Comparison of ENCODE assay signal across 8 cellular contexts in the genomic region with DNA sequence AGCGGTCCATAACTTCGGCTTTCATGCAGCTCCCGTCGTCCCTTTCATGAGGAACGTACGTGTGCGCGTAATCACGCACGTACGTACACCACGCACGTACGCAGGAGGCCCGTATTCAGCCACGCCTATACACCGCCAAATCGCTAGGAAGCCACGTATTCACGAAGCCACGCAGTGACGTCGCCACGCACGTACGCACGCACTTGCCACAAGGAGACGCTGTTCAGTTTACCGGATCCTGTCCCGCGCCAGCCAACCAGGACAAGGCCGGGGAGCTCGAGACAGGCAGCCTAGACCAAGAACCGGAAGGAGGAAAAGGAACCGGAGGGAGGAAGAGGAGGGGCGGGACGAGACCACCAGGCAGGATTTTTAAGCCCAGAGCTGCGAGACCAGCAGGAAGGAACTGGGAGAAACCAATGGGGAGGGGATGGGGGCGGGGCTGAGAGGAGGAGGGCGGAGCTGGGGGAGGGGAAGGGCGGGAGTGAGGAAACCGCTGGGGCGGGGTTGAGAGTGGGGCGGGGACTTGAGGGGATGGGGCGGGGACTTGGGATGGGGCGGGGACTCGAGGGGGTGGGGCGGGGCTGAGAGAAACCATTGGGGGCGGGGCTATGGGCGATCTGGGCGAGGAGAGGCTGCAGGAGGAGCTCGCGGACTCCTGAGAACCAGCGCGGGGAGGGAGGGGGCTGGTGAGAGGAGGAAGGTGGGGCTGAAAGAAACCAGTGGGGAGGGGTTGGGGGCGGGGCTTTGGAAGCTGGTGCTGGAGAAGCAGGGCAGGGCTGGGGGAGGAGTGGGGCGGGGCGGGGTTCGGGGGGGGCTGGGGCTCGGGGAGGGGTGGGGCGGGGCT. TPM values are rescaled to one million over a fixed set of nuclear protein-coding genes. Genes with fewer than 3 reads are reported as not detected.
DNase-seq lines count a peak whose midpoint lies in the region; ATAC-seq, FAIRE-seq and TF ChIP-seq lines count a peak whose summit lies in the region.

Gene EOLA2, minus strand, starts transcription at position 65 of the 844 bp plus-strand sequence. CDS start 4,617 bp downstream, outside the sequence.

- no peaks in the 10 kb centered on the region for H3K27me3 Mint-ChIP-seq in chondrocyte (ENCODE audit: low read depth)

- FAIRE-seq in keratinocyte (lab: Jason Lieb, UNC) = peak; percentile 79

- peak within 1 kb of the TSS; percentile 72 for H3K4me3 Mint-ChIP-seq in chondrocyte (ENCODE audit: unreplicated experiment)

- DNase-seq in Ammon's horn (ENCODE audit: low spot score) (peak; percentile 99), NCI-H510A treated with DMSO at 0.1 percent for 48 hours (lab: John Stamatoyannopoulos, UW) (peak; percentile 83), chondrocyte (ENCODE audit: low spot score) (peak; percentile 96), keratinocyte (ENCODE audit: low read depth, low spot score) (peak; percentile 92)
- peak; percentile 77 to 81 for DNase-seq in activated CD4-positive, alpha-beta T cell treated with anti-CD3 and anti-CD28 coated beads for 24 hours (ENCODE audit: low read depth in 2 of 2)
- DNase-seq in stimulated activated CD4-positive, alpha-beta T cell treated with anti-CD3 and anti-CD28 coated beads, Interleukin-15, amount 100 ng/mL, for 1 hour (ENCODE audit: low read depth in 1 of 2, low spot score in 1 of 2) = peak; percentile 78 to 80

- no peaks in the 10 kb centered on the region for H3K27me3 ChIP-seq in keratinocyte (ENCODE audit: control insufficient read depth, extremely low read depth, insufficient read depth, low read length)

- H3K4me1 ChIP-seq in keratinocyte (ENCODE audit: control insufficient read depth, extremely low read depth, insufficient read depth, low read length) = no peaks in the 10 kb centered on the region

- dilution Hi-C loops in keratinocyte (cut with MboI; ENCODE audit: extremely low pct_ligation_motif_present, low sequenced_read_pairs) = no loop called here

- H3K9me3 Mint-ChIP-seq in chondrocyte (ENCODE audit: low read depth) = no peaks in the 10 kb centered on the region

- peaks cover 0 to 2% of the 10 kb centered on the region in 2 experiments for H3K36me3 ChIP-seq in keratinocyte (ENCODE audit: control insufficient read depth in 2 of 2, extremely low read depth in 1 of 2, insufficient read depth in 2 of 2, low read length in 2 of 2)

- peak within 1 kb of the TSS; percentile 58 for H2AFZ ChIP-seq in keratinocyte (ENCODE audit: control insufficient read depth, low read length)

- peak within 1 kb of the TSS; percentile 99 for H3K27ac Mint-ChIP-seq in chondrocyte (ENCODE audit: unreplicated experiment)

- TF ChIP-seq POLR2A in GM19099 (IDR thresholded peaks at IDR 0.05; ENCODE audit: extremely low read depth, insufficient read length, low read depth) = peak; percentile 14

- H4K20me1 ChIP-seq in keratinocyte (ENCODE audit: control insufficient read depth, extremely low read depth, insufficient read depth, low read length) = no peaks in the 10 kb centered on the region

- H3K79me2 ChIP-seq in keratinocyte (ENCODE audit: control insufficient read depth, insufficient read depth, low read length) = peaks cover 12% of the 10 kb centered on the region

- H3K4me3 ChIP-seq in keratinocyte (ENCODE audit: control insufficient read depth in 2 of 3, extremely low read depth in 1 of 3, insufficient read depth in 2 of 3, low read depth in 1 of 3, low read length in 3 of 3) = peak within 1 kb of the TSS; percentile 67 to 70 (median 68)

- H3K9me3 ChIP-seq in keratinocyte (ENCODE audit: control insufficient read depth, low read depth, low read length) = no peaks in the 10 kb centered on the region

- no peaks in the 10 kb centered on the region for H3K9me1 ChIP-seq in keratinocyte (ENCODE audit: control insufficient read depth, extremely low read depth, insufficient read depth, low read length)

- peak; percentile 77 for TF ChIP-seq CTCF in chondrocyte (IDR thresholded peaks at IDR 0.05)
- peak; percentile 72 to 81 (median 74) for TF ChIP-seq CTCF in keratinocyte (optimal IDR thresholded peaks at IDR 0.05 in 1 of 3, IDR thresholded peaks at IDR 0.05 in 1 of 3, conservative IDR thresholded peaks at IDR 0.05 in 1 of 3; ENCODE audit: extremely low read depth in 1 of 3, insufficient read depth in 2 of 3, low read length in 3 of 3)

- H3K9ac ChIP-seq in keratinocyte (ENCODE audit: control insufficient read depth, extremely low read depth, insufficient read depth, low read length) = peak within 1 kb of the TSS; percentile 86

- ATAC-seq in HG03442 (IDR thresholded peaks at IDR 0.05; ENCODE audit: unreplicated experiment) = peak; percentile 73

- peaks cover 9% of the 10 kb centered on the region for H3K4me1 Mint-ChIP-seq in chondrocyte (ENCODE audit: low read depth)

- H3K4me2 ChIP-seq in keratinocyte (ENCODE audit: control insufficient read depth, extremely low read depth, insufficient read depth, low read depth, low read length) = peak within 1 kb of the TSS; percentile 58

- peak within 1 kb of the TSS; percentile 71 for H3K27ac ChIP-seq in keratinocyte (ENCODE audit: control insufficient read depth, insufficient read depth, low read length)

- H3K36me3 Mint-ChIP-seq in chondrocyte (ENCODE audit: low read depth) = no peaks in the 10 kb centered on the region

RNA-seq across cellular contexts. Expression of gene EOLA2, which starts in this region (rescaled TPM):
- 38.9 to 46.6 TPM (median 39.2 TPM) in 3 replicates for total RNA-seq in chondrocyte
- 35.5 to 45.2 TPM (median 39.2 TPM) in 3 replicates for polyA plus RNA-seq in keratinocyte
- polyA plus RNA-seq in keratinocyte (2011; ENCODE audit: low read depth) = 24.1 TPM
- 41.0 and 42.3 TPM in 2 replicates for polyA plus RNA-seq in keratinocyte (2011; cell fraction: cytosol; rRNA removed)
- polyA plus RNA-seq in keratinocyte (2011; cell fraction: nucleus; rRNA removed) = 50.8 and 59.0 TPM in 2 replicates
- polyA plus RNA-seq in keratinocyte (2012; ENCODE audit: low replicate concordance) = 27.4 and 32.6 TPM in 2 replicates
- 16.1 to 23.7 TPM (median 17.2 TPM) in 3 replicates for polyA minus RNA-seq in keratinocyte
- 20.0 TPM for polyA minus RNA-seq in keratinocyte (2011; cell fraction: cytosol; rRNA and poly(A)+ RNA removed)
- polyA minus RNA-seq in keratinocyte (2011; cell fraction: nucleus; rRNA and poly(A)+ RNA removed) = 23.0 and 23.3 TPM in 2 replicates

Comparison
In these comparisons a context has a peak if more than half of its experiments do, and no peak if none do; other contexts are left out.
1. Peak in every context shown above with its lines: DNase-seq, ATAC-seq, H3K4me3 ChIP-seq and H3K27ac ChIP-seq.